ENCODE assay signal across 1 cellular context in genomic region chr4:20017439-20017838, GRCh38.
TF ChIP-seq lines count a peak whose summit lies in the region.

No MANE protein-coding gene starts in this region.

TF ChIP-seq in SK-N-SH, 30 proteins besides CTCF, POLR2A, EP300 and RAD21 (continued from another document):
- TF ChIP-seq ZBTB33 (IDR thresholded peaks at IDR 0.05; ENCODE audit: borderline replicate concordance, low read depth) (no peak), ELF1 (IDR thresholded peaks at IDR 0.05) (no peak), PBX3 (IDR thresholded peaks at IDR 0.05) (peak; percentile 23; the same call in 1 of the 2 replicates), JUND (IDR thresholded peaks at IDR 0.05) (peak; percentile 18; the same call in 1 of the 2 replicates), REST (IDR thresholded peaks at IDR 0.05; ENCODE audit: low read depth, low read length) (no peak), MEF2A (IDR thresholded peaks at IDR 0.05; ENCODE audit: borderline replicate concordance, low read depth) (no peak), MAX (IDR thresholded peaks at IDR 0.05; ENCODE audit: low read depth) (no peak), RXRA (IDR thresholded peaks at IDR 0.05; ENCODE audit: borderline replicate concordance, low read depth) (0 out of 2 replicates have a peak, but pooled peaks have one; percentile 5)
